Comparison of ENCODE assay signal across 12 cellular contexts in the genomic region with DNA sequence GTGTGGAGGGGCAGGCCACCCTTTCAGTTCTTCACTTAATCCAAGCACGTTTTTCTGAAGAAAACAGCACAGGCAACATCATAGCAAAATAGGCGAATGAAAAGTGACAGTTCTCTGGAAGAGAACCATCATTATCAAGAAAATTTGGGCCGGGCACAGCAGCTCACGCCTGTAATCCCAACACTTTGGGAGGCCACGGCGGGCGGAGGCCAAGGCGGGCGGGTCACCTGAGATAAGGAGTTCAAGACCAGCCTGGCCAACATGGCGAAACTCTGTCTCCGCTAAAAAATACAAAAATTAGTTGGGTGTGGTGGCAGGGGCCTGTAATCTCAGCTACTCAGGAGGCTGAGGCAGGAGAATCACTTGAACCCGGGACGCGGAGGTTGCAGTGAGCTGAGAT. TPM values are rescaled to one million over a fixed set of nuclear protein-coding genes. Genes with fewer than 3 reads are reported as not detected.
"Had no signal": no experiment of that assay in that cellular context is flagged by ENCODE, and none has a peak within 500 bp of the region (broad histone marks: within the 10 kb centered on the region; RNA-seq: fewer than 3 reads in every experiment).

No MANE protein-coding gene starts in this region.

RNA-seq across cellular contexts. Expression of a gene that starts 28.7 kb away (rescaled TPM):
- total RNA-seq: activated CD4-positive, alpha-beta memory T cell treated with anti-CD3 and anti-CD28 coated beads, Interleukin-2, amount 10 ng/mL, durations not matched to agents 7 days and 5 days; activated CD4-positive, alpha-beta T cell treated with anti-CD3 and anti-CD28 coated beads for 36 hours; activated CD4-positive, alpha-beta T cell treated with anti-CD3 and anti-CD28 coated beads, Interleukin-2, amount 10 ng/mL, durations not matched to agents 7 days and 5 days; activated CD8-positive, alpha-beta memory T cell treated with anti-CD3 and anti-CD28 coated beads, Interleukin-2, amount 10 ng/mL, durations not matched to agents 7 days and 5 days; activated CD8-positive, alpha-beta T cell treated with anti-CD3 and anti-CD28 coated beads, Interleukin-2, amount 10 ng/mL, durations not matched to agents 7 days and 5 days; activated naive CD8-positive, alpha-beta T cell treated with anti-CD3 and anti-CD28 coated beads, Interleukin-2, amount 10 ng/mL, durations not matched to agents 7 days and 5 days; activated T-helper 2 cell treated with anti-CD3 and anti-CD28 coated beads, Interferon-gamma antibody, Interleukin-2, Interleukin-4, amounts not matched to agents 10 μg/mL and 5 μg/mL and 100 μg/mL, durations not matched to agents 14 hours and 24 hours and 36 hours; ascending aorta; bronchial epithelial cell; cardiac muscle cell; WTC11 had no signal
- polyA plus RNA-seq: adipose tissue, cardiac muscle cell had no signal

RNA-seq across cellular contexts. Expression of a gene that starts 57.6 kb away (rescaled TPM):
- total RNA-seq: activated CD4-positive, alpha-beta memory T cell treated with anti-CD3 and anti-CD28 coated beads, Interleukin-2, amount 10 ng/mL, durations not matched to agents 7 days and 5 days; activated CD4-positive, alpha-beta T cell treated with anti-CD3 and anti-CD28 coated beads for 36 hours; activated CD4-positive, alpha-beta T cell treated with anti-CD3 and anti-CD28 coated beads, Interleukin-2, amount 10 ng/mL, durations not matched to agents 7 days and 5 days; activated CD8-positive, alpha-beta memory T cell treated with anti-CD3 and anti-CD28 coated beads, Interleukin-2, amount 10 ng/mL, durations not matched to agents 7 days and 5 days; activated CD8-positive, alpha-beta T cell treated with anti-CD3 and anti-CD28 coated beads, Interleukin-2, amount 10 ng/mL, durations not matched to agents 7 days and 5 days; activated naive CD8-positive, alpha-beta T cell treated with anti-CD3 and anti-CD28 coated beads, Interleukin-2, amount 10 ng/mL, durations not matched to agents 7 days and 5 days; activated T-helper 2 cell treated with anti-CD3 and anti-CD28 coated beads, Interferon-gamma antibody, Interleukin-2, Interleukin-4, amounts not matched to agents 10 μg/mL and 5 μg/mL and 100 μg/mL, durations not matched to agents 14 hours and 24 hours and 36 hours; ascending aorta; bronchial epithelial cell; cardiac muscle cell; WTC11 had no signal
- polyA plus RNA-seq: cardiac muscle cell had no signal
